ENCODE assay signal across 8 cellular contexts in genomic region chr13:46679369-46680180, GRCh38.
DNase-seq lines count a peak whose midpoint lies in the region; ATAC-seq and TF ChIP-seq lines count a peak whose summit lies in the region.

No MANE protein-coding gene starts in this region.

- peaks cover 26% of the 10 kb centered on the region for H3K4me1 Mint-ChIP-seq in activated CD4-positive, alpha-beta T cell treated with anti-CD3 and anti-CD28 coated beads, Interleukin-2, amount 10 ng/mL, durations not matched to agents 24 days and 14 days

- H3K27me3 ChIP-seq in SJSA1 (replicated peaks) = no peaks in the 10 kb centered on the region
- no peaks in the 10 kb centered on the region for H3K27me3 ChIP-seq in PC-3 (ENCODE audit: low read length)

- no peaks in the 10 kb centered on the region for H3K9me3 Mint-ChIP-seq in activated CD4-positive, alpha-beta T cell treated with anti-CD3 and anti-CD28 coated beads, Interleukin-2, amount 10 ng/mL, durations not matched to agents 24 days and 14 days

- H3K36me3 ChIP-seq in SJSA1 (no peaks in the 10 kb centered on the region), PC-3 (ENCODE audit: low read depth, low read length) (no peaks in the 10 kb centered on the region)

- BruUV-seq in PC-3 (replicated peaks; lab: Mats Ljungman, UMichigan) = no TSS peak

- H3K4me2 ChIP-seq in PC-3 (ENCODE audit: low read length) = no peak overlapping the region

- H3K9me3 ChIP-seq in SJSA1 (replicated peaks) (no peaks in the 10 kb centered on the region), PC-3 (ENCODE audit: low read length) (no peaks in the 10 kb centered on the region)

- no peak for TF ChIP-seq CTCF in PC-3 (conservative IDR thresholded peaks at IDR 0.05; ENCODE audit: low read depth, low read length)

- H3F3A ChIP-seq in PC-3 (ENCODE audit: low read length, unreplicated experiment) = no peaks in the 10 kb centered on the region

- H3K9ac ChIP-seq in PC-3 (ENCODE audit: low read length) = no peak overlapping the region

- no peaks in the 10 kb centered on the region for H3K79me2 ChIP-seq in PC-3 (ENCODE audit: low read length)

- intact Hi-C loops in activated CD4-positive, alpha-beta T cell treated with anti-CD3 and anti-CD28 coated beads, Interleukin-2, amount 10 ng/mL, durations not matched to agents 24 days and 14 days (cut with micrococcal nuclease) = loop anchor here (1.0 to 5.0 kb wide), 4 partner anchors 11 to 125 kb away; no protein-coding TSS in a partner anchor
- intact Hi-C loops in PC-3 (cut with micrococcal nuclease) = no loop called here

- CTCF ChIA-PET in PC-3 (lab: Charles Lee) = no interaction called here

- H3K4me3 Mint-ChIP-seq in activated CD4-positive, alpha-beta T cell treated with anti-CD3 and anti-CD28 coated beads, Interleukin-2, amount 10 ng/mL, durations not matched to agents 24 days and 14 days = no peak overlapping the region

- H3K4me1 ChIP-seq in SJSA1 (replicated peaks) (peaks cover 34% of the 10 kb centered on the region), PC-3 (ENCODE audit: insufficient read depth, low read length) (peaks cover 8% of the 10 kb centered on the region)

- H3K27ac ChIP-seq in SJSA1 = peak overlapping the region; percentile 75
- no peak overlapping the region for H3K27ac ChIP-seq in PC-3 (ENCODE audit: low read length)

- H3K27ac Mint-ChIP-seq in activated CD4-positive, alpha-beta T cell treated with anti-CD3 and anti-CD28 coated beads, Interleukin-2, amount 10 ng/mL, durations not matched to agents 24 days and 14 days = no peak overlapping the region

- no peaks in the 10 kb centered on the region for H3K27me3 Mint-ChIP-seq in activated CD4-positive, alpha-beta T cell treated with anti-CD3 and anti-CD28 coated beads, Interleukin-2, amount 10 ng/mL, durations not matched to agents 24 days and 14 days

- DNase-seq in activated CD4-positive, alpha-beta T cell treated with anti-CD3 and anti-CD28 coated beads, Interleukin-2, amount 10 ng/mL, durations not matched to agents 24 days and 14 days = peak; percentile 86
- no peak for DNase-seq in activated CD4-positive, alpha-beta T cell treated with anti-CD3 and anti-CD28 coated beads, Interleukin-2, amount 50 U/mL, for 4 hours
- DNase-seq in SJSA1 (ENCODE audit: low read depth in 1 of 2, low spot score in 2 of 2) (peak in 1 of 2 experiments; percentile 58), fibroblast of peridontal ligament (ENCODE audit: extremely low read depth) (peak; percentile 91), renal cortical epithelial cell (ENCODE audit: low read depth) (peak; percentile 73), PC-3 (no peak), DMS79 (lab: John Stamatoyannopoulos, UW) (no peak)

- H3K36me3 Mint-ChIP-seq in activated CD4-positive, alpha-beta T cell treated with anti-CD3 and anti-CD28 coated beads, Interleukin-2, amount 10 ng/mL, durations not matched to agents 24 days and 14 days (ENCODE audit: low read depth) = peaks cover 19% of the 10 kb centered on the region

- H3K4me3 ChIP-seq in SJSA1 = peak overlapping the region; percentile 12
- no peak overlapping the region for H3K4me3 ChIP-seq in PC-3 (ENCODE audit: low read length)

- no peaks in the 10 kb centered on the region for H3K9me2 ChIP-seq in PC-3 (replicated peaks; ENCODE audit: low read length)

- POLR2A ChIA-PET in PC-3 (lab: Charles Lee; ENCODE audit: unreplicated experiment) = no interaction called here

- no peaks in the 10 kb centered on the region for H4K20me1 ChIP-seq in PC-3 (ENCODE audit: low read length)

- no peak overlapping the region for H2AFZ ChIP-seq in PC-3 (ENCODE audit: low read length)

- ATAC-seq in HG02610 (IDR thresholded peaks at IDR 0.05; ENCODE audit: unreplicated experiment) (peak; percentile 84), PC-3 (no peak)

Comparison
In these comparisons a context has a peak if more than half of its experiments do, and no peak if none do; other contexts are left out.
1. DNase-seq: peak in activated CD4-positive, alpha-beta T cell treated with anti-CD3 and anti-CD28 coated beads, Interleukin-2, amount 10 ng/mL, durations not matched to agents 24 days and 14 days (single experiment), fibroblast of peridontal ligament (single experiment) and renal cortical epithelial cell (single experiment); none in activated CD4-positive, alpha-beta T cell treated with anti-CD3 and anti-CD28 coated beads, Interleukin-2, amount 50 U/mL, for 4 hours (0 of 2), PC-3 (single experiment) and DMS79 (single experiment).